ENCODE assay signal across 9 cellular contexts in genomic region chr19:58466760-58467589, GRCh38. TPM values are rescaled to one million over a fixed set of nuclear protein-coding genes. Genes with fewer than 3 reads are reported as not detected.
DNase-seq lines count a peak whose midpoint lies in the region; ATAC-seq, FAIRE-seq and TF ChIP-seq lines count a peak whose summit lies in the region.
"Had no signal": no experiment of that assay in that cellular context is flagged by ENCODE, and none has a peak within 500 bp of the region (broad histone marks: within the 10 kb centered on the region; RNA-seq: fewer than 3 reads in every experiment).

Gene ZNF324, plus strand, starts transcription at chr19:58467080. Its CDS starts 2,106 bp downstream, at chr19:58469186.

- peaks cover under 1 to 7% of the 10 kb centered on the region in 2 donors for H3K36me3 ChIP-seq in kidney (ENCODE audit: control insufficient read depth in 1 of 2, insufficient read depth in 2 of 2, low read length in 2 of 2)

- intact Hi-C loops in kidney (cut with DNase I): no loop called here

- no peaks in the 10 kb centered on the region for H3K9me3 ChIP-seq in kidney (ENCODE audit: control insufficient read depth in 1 of 2, low read length in 2 of 2)

- H3K9ac ChIP-seq in kidney (ENCODE audit: low read length in 2 of 2): peak within 1 kb of the TSS; percentile 61 to 72

- peak within 1 kb of the TSS in 1 of 2 donors; percentile 32 for H3K27ac ChIP-seq in kidney (ENCODE audit: low read depth in 2 of 2, low read length in 2 of 2)

- peak; percentile 91 for ATAC-seq in GM19043 (IDR thresholded peaks at IDR 0.05; ENCODE audit: low read depth, unreplicated experiment)
- peak; percentile 83 for ATAC-seq in HG03378 (IDR thresholded peaks at IDR 0.05; ENCODE audit: unreplicated experiment)

- DNase-seq in AG20443 (ENCODE audit: low spot score): peak; percentile 99
- DNase-seq in NCI-H460 (ENCODE audit: extremely low read depth, low read depth): peak; percentile 91
- DNase-seq in activated CD4-positive, CD25-positive, alpha-beta regulatory T cell treated with anti-CD3 and anti-CD28 coated beads, Interleukin-2, amount 50 U/mL, for 72 hours: peak; percentile 97
- peak; percentile 72 to 91 for DNase-seq in cerebellar nuclear complex (lab: John Stamatoyannopoulos, UW)
- DNase-seq in kidney: peak; percentile 100
- peak; percentile 95 to 97 for DNase-seq in stimulated activated CD4-positive, alpha-beta T cell treated with anti-CD3 and anti-CD28 coated beads, Interleukin-15, amount 100 ng/mL, for 48 hours (ENCODE audit: low read depth in 2 of 2)

- peak; percentile 70 for FAIRE-seq in kidney (lab: Jason Lieb, UNC)
- FAIRE-seq: islet of Langerhans had no signal

- H3K4me3 ChIP-seq in kidney (ENCODE audit: low read length in 2 of 2): peak within 1 kb of the TSS; percentile 68 to 84

- H3K4me1 ChIP-seq in kidney (ENCODE audit: control insufficient read depth in 1 of 2, insufficient read depth in 1 of 2, low read depth in 1 of 2, low read length in 2 of 2): peaks cover 0 to 9% of the 10 kb centered on the region in 2 donors

- TF ChIP-seq CTCF in kidney (IDR thresholded peaks at IDR 0.05; ENCODE audit: borderline replicate concordance, extremely low read depth, insufficient read depth): no peak

RNA-seq across cellular contexts. Expression of gene ZNF324, which starts in this region (rescaled TPM):
- total RNA-seq in NCI-H460 (2014; rRNA removed; shearing (Covaris generic)): 3.1 and 4.7 TPM in 2 replicates
- polyA plus RNA-seq in NCI-H460 (2014; cell fraction: nucleus; rRNA removed): 5.3 and 6.5 TPM in 2 replicates
- total RNA-seq in kidney: 13.0 TPM
- 3.9 TPM for polyA plus RNA-seq in kidney (ENCODE audit: insufficient read depth, low read depth, low replicate concordance)
